Comparison of ENCODE assay signal across 8 cellular contexts in the genomic region with DNA sequence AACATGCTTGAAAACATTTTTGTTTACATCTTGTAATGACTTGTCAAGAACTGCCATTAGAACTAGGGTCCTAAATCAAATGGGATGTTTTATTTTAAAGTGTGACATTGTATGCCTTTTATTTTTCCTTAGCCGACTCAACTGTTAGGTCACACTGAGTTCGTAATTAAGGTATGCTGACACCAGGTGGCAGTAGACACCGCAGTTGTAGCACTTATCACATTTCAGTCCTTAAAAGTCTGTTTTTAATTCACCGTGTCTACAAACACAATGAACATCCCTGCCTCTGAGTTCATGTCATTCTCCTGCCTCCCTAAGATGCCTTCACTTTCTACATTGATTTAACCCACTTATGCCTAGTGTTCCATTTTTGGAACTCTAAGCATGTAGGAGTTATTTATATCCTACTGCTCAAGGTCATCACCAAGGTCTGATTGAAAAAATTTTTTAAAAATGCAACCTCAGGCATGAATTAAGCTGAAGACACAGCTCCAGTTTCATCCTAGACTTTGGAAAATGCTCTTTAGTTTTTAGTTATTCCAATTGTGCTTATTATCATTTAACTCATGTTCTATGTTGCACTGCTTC.
A peak's percentile ranks its signal among the peaks of the same experiment; 100 is the strongest.
DNase-seq lines count a peak whose midpoint lies in the region; ATAC-seq and TF ChIP-seq lines count a peak whose summit lies in the region.

No MANE protein-coding gene starts in this region.

- peaks cover 13% of the 10 kb centered on the region for H3K4me1 ChIP-seq in psoas muscle

- H3K27ac ChIP-seq in dorsolateral prefrontal cortex = peak overlapping the region in 2 of 59 donors; percentile 20 to 32
- H3K27ac ChIP-seq in psoas muscle = no peak overlapping the region

- intact Hi-C loops in dorsolateral prefrontal cortex (cut with DNase I) = no loop called here
- intact Hi-C loops in psoas muscle (cut with DNase I) = loop anchor here in 1 of 2 donors (5.0 kb wide), 1 partner anchor 41 kb away; no protein-coding TSS in a partner anchor

- ATAC-seq in psoas muscle (peak in 2 of 4 donors; percentile 43 to 62), GM18498 (IDR thresholded peaks at IDR 0.05; ENCODE audit: unreplicated experiment) (no peak)

- peak; percentile 52 for TF ChIP-seq CTCF in GM12865 (IDR thresholded peaks at IDR 0.05; ENCODE audit: insufficient read depth, low read depth, low read length, missing control alignments)
- TF ChIP-seq CTCF in dorsolateral prefrontal cortex (IDR thresholded peaks at IDR 0.05 in 54 of 56, conservative IDR thresholded peaks at IDR 0.05 in 2 of 56; ENCODE audit: low read depth in 1 of 56, partially characterized antibody in 56 of 56) = peak in 53 of 56 donors; percentile 16 to 62 (median 40)
- peak; percentile 67 for TF ChIP-seq CTCF in psoas muscle (IDR thresholded peaks at IDR 0.05)

- no peaks in the 10 kb centered on the region for H3K9me3 ChIP-seq in psoas muscle

- DNase-seq in A172 (ENCODE audit: low spot score) (peak; percentile 49), GM12865 (ENCODE audit: low read depth) (peak; percentile 46), NCI-H226 (peak; percentile 56), dorsolateral prefrontal cortex (peak in 1 of 10 donors; percentile 34), psoas muscle (peak in 1 of 2 donors; percentile 20), activated gamma-delta T cell (lab: John Stamatoyannopoulos, UW) (no peak)
- no peak for DNase-seq in activated CD4-positive, alpha-beta T cell treated with anti-CD3 and anti-CD28 coated beads for 4 hours

- H3K4me3 ChIP-seq in GM12865 (ENCODE audit: low read depth, low read length) (no peak overlapping the region), dorsolateral prefrontal cortex (no peak overlapping the region), psoas muscle (no peak overlapping the region)

- H3K36me3 ChIP-seq in psoas muscle (ENCODE audit: insufficient read depth in 1 of 2, low read depth in 1 of 2) = no peaks in the 10 kb centered on the region

- H3K27me3 ChIP-seq in dorsolateral prefrontal cortex (no peaks in the 10 kb centered on the region), psoas muscle (ENCODE audit: insufficient read depth in 3 of 3, low read length in 2 of 3) (no peaks in the 10 kb centered on the region)

- 7 to 14% (median 10%) methylated on average over 4 of the region's 4 CpGs for WGBS in psoas muscle, 3 donors

Comparison
In these comparisons a context has a peak if more than half of its experiments do, and no peak if none do; other contexts are left out.
1. DNase-seq: peak in A172 (single experiment), GM12865 (single experiment) and NCI-H226 (single experiment); none in activated CD4-positive, alpha-beta T cell treated with anti-CD3 and anti-CD28 coated beads for 4 hours (0 of 2) and activated gamma-delta T cell (single experiment).
2. Peak in every context shown above with its lines, with median percentiles within 50 percentile points of each other: CTCF ChIP-seq.